ENCODE assay signal across 17 cellular contexts in genomic region chr20:17635320-17635673, GRCh38. TPM values are rescaled to one million over a fixed set of nuclear protein-coding genes. Genes with fewer than 3 reads are reported as not detected.
DNase-seq lines count a peak whose midpoint lies in the region; ATAC-seq and TF ChIP-seq lines count a peak whose summit lies in the region.
"Had no signal": no experiment of that assay in that cellular context is flagged by ENCODE, and none has a peak within 500 bp of the region (broad histone marks: within the 10 kb centered on the region; RNA-seq: fewer than 3 reads in every experiment).

No MANE protein-coding gene starts in this region.

- H3K36me3 Mint-ChIP-seq in CD14-positive monocyte: peaks cover 74 to 97% of the 10 kb centered on the region in 2 donors

- peaks cover 20% of the 10 kb centered on the region for H3K4me1 Mint-ChIP-seq in CD14-positive monocyte
- H3K4me1 Mint-ChIP-seq: activated CD8-positive, alpha-beta memory T cell treated with anti-CD3 and anti-CD28 coated beads, Interleukin-2, amount 10 ng/mL, durations not matched to agents 7 days and 5 days; CD4-positive, alpha-beta memory T cell; immature natural killer cell had no signal

- TF ChIP-seq CTCF in CD14-positive monocyte (IDR thresholded peaks at IDR 0.05) (no peak), adrenal gland (IDR thresholded peaks at IDR 0.05) (no peak), stomach (IDR thresholded peaks at IDR 0.05) (no peak)

- no peak for TF ChIP-seq EP300 in stomach (IDR thresholded peaks at IDR 0.05)

- H3K27ac ChIP-seq in adrenal gland (peak overlapping the region in 3 of 5 donors; percentile 32 to 69 (median 51)), stomach (peak overlapping the region in 4 of 5 donors; percentile 26 to 76 (median 55))
- H3K27ac ChIP-seq: parathyroid adenoma had no signal

- intact Hi-C loops in CD14-positive monocyte (cut with micrococcal nuclease) (no loop called here), adrenal gland (cut with DNase I) (no loop called here), left ventricle myocardium superior (cut with micrococcal nuclease) (no loop called here), stomach (cut with DNase I; ENCODE audit: low total_unique reads) (no loop called here)

- H3K27me3 Mint-ChIP-seq in CD14-positive monocyte (ENCODE audit: low read depth in 3 of 3): peaks cover 0 to 1% (median 0%) of the 10 kb centered on the region in 3 donors
- H3K27me3 Mint-ChIP-seq: activated CD8-positive, alpha-beta memory T cell treated with anti-CD3 and anti-CD28 coated beads, Interleukin-2, amount 10 ng/mL, durations not matched to agents 7 days and 5 days; CD4-positive, alpha-beta memory T cell; stimulated activated naive CD8-positive, alpha-beta T cell treated with anti-CD3 and anti-CD28 coated beads, Interleukin-15, Interleukin-2, amounts not matched to agents 100 ng/mL and 50 ng/mL, for 24 hours had no signal

- H3K4me1 ChIP-seq in adrenal gland (replicated peaks in 1 of 2) (peaks cover 22 to 43% of the 10 kb centered on the region in 2 donors), stomach (peaks cover 16 to 59% (median 53%) of the 10 kb centered on the region in 4 donors)
- H3K4me1 ChIP-seq: parathyroid adenoma had no signal

- H3K4me3 Mint-ChIP-seq in CD14-positive monocyte: no peak overlapping the region
- H3K4me3 Mint-ChIP-seq: activated CD8-positive, alpha-beta memory T cell treated with anti-CD3 and anti-CD28 coated beads, Interleukin-2, amount 10 ng/mL, durations not matched to agents 7 days and 5 days; CD4-positive, alpha-beta memory T cell; immature natural killer cell; stimulated activated naive CD8-positive, alpha-beta T cell treated with anti-CD3 and anti-CD28 coated beads, Interleukin-15, Interleukin-2, amounts not matched to agents 100 ng/mL and 50 ng/mL, for 24 hours had no signal

- no peak for DNase-seq in CD14-positive monocyte (ENCODE audit: low spot score)
- no peak for DNase-seq in adrenal gland
- no peak for DNase-seq in left ventricle myocardium superior
- no peak for DNase-seq in stomach
- no peak for DNase-seq in NCI-H146 treated with DMSO at 0.1 percent for 48 hours (lab: John Stamatoyannopoulos, UW; ENCODE audit: unreplicated experiment)
- DNase-seq: activated CD8-positive, alpha-beta memory T cell treated with anti-CD3 and anti-CD28 coated beads, Interleukin-2, amount 10 ng/mL, durations not matched to agents 7 days and 5 days; DND-41; immature natural killer cell; KG1; NCI-H2029 treated with DMSO at 0.1 percent for 48 hours had no signal

- H3K36me3 ChIP-seq in adrenal gland (replicated peaks in 1 of 2) (peaks cover 0 to 57% of the 10 kb centered on the region in 2 donors), stomach (peaks cover 68 to 100% (median 100%) of the 10 kb centered on the region in 4 donors)

- WGBS in adrenal gland, 4 donors: 62 to 81% (median 73%) methylated on average over 5 to 13 of the region's 13 CpGs; no CpG with 5 or more reads in 1 of the 4 donors
- WGBS in stomach, 5 donors: 50 to 74% (median 68%) methylated on average over 5 to 13 of the region's 13 CpGs

- no peak for TF ChIP-seq POLR2A in adrenal gland (IDR thresholded peaks at IDR 0.05)
- no peak for TF ChIP-seq POLR2A in stomach (IDR thresholded peaks at IDR 0.05)

- H3K27me3 ChIP-seq in adrenal gland (no peaks in the 10 kb centered on the region), stomach (no peaks in the 10 kb centered on the region)

- H3K27ac Mint-ChIP-seq in CD14-positive monocyte: peak overlapping the region in 4 of 7 donors; percentile 63 to 93 (median 86)
- H3K27ac Mint-ChIP-seq: activated CD8-positive, alpha-beta memory T cell treated with anti-CD3 and anti-CD28 coated beads, Interleukin-2, amount 10 ng/mL, durations not matched to agents 7 days and 5 days; stimulated activated naive CD8-positive, alpha-beta T cell treated with anti-CD3 and anti-CD28 coated beads, Interleukin-15, Interleukin-2, amounts not matched to agents 100 ng/mL and 50 ng/mL, for 24 hours had no signal

- H3K9me3 ChIP-seq in adrenal gland (replicated peaks in 1 of 3) (no peaks in the 10 kb centered on the region), stomach (no peaks in the 10 kb centered on the region)

- H3K4me3 ChIP-seq in adrenal gland (no peak overlapping the region), stomach (no peak overlapping the region)
- H3K4me3 ChIP-seq: lung had no signal

- no peaks in the 10 kb centered on the region for H3K9me3 Mint-ChIP-seq in CD14-positive monocyte
- H3K9me3 Mint-ChIP-seq: CD4-positive, alpha-beta memory T cell; immature natural killer cell; stimulated activated naive CD8-positive, alpha-beta T cell treated with anti-CD3 and anti-CD28 coated beads, Interleukin-15, Interleukin-2, amounts not matched to agents 100 ng/mL and 50 ng/mL, for 24 hours had no signal

- peak; percentile 8 for ATAC-seq in left ventricle myocardium superior
- ATAC-seq in HG03378 (IDR thresholded peaks at IDR 0.05; ENCODE audit: unreplicated experiment): no peak
- ATAC-seq in HG03139 (IDR thresholded peaks at IDR 0.05; ENCODE audit: unreplicated experiment): no peak
- ATAC-seq in GM18909 (IDR thresholded peaks at IDR 0.05; ENCODE audit: poor library complexity, unreplicated experiment): no peak
- ATAC-seq: activated CD8-positive, alpha-beta memory T cell treated with anti-CD3 and anti-CD28 coated beads, Interleukin-2, amount 10 ng/mL, durations not matched to agents 7 days and 5 days had no signal

RNA-seq across cellular contexts. Expression of gene RRBP1, which starts 46.7 kb away (rescaled TPM):
- polyA plus RNA-seq in CD14-positive monocyte (1 to 10 TPM; 4.7 to 7.5 TPM), adrenal gland (100 to 1,000 TPM; 107 to 168 (median 125) TPM), stomach (10 to 100 TPM; 34.4 to 79.6 (median 74.6) TPM)
- total RNA-seq in adrenal gland (100 to 1,000 TPM in 6 of 8 donors, 10 to 100 TPM in 2; 78.0 to 261 (median 131) TPM), left ventricle myocardium superior (35.6 TPM), stomach (100 to 1,000 TPM; 125 to 456 (median 251) TPM)
